1 cellular context compared by ENCODE assay signal in genomic region chr16:47136101-47136820, GRCh38.
TF ChIP-seq lines count a peak whose summit lies in the region.

No MANE protein-coding gene starts in this region.

TF ChIP-seq in GM12878, 131 proteins besides CTCF, POLR2A, EP300 and RAD21 (continued from another document):
- TF ChIP-seq, protein P1, sequence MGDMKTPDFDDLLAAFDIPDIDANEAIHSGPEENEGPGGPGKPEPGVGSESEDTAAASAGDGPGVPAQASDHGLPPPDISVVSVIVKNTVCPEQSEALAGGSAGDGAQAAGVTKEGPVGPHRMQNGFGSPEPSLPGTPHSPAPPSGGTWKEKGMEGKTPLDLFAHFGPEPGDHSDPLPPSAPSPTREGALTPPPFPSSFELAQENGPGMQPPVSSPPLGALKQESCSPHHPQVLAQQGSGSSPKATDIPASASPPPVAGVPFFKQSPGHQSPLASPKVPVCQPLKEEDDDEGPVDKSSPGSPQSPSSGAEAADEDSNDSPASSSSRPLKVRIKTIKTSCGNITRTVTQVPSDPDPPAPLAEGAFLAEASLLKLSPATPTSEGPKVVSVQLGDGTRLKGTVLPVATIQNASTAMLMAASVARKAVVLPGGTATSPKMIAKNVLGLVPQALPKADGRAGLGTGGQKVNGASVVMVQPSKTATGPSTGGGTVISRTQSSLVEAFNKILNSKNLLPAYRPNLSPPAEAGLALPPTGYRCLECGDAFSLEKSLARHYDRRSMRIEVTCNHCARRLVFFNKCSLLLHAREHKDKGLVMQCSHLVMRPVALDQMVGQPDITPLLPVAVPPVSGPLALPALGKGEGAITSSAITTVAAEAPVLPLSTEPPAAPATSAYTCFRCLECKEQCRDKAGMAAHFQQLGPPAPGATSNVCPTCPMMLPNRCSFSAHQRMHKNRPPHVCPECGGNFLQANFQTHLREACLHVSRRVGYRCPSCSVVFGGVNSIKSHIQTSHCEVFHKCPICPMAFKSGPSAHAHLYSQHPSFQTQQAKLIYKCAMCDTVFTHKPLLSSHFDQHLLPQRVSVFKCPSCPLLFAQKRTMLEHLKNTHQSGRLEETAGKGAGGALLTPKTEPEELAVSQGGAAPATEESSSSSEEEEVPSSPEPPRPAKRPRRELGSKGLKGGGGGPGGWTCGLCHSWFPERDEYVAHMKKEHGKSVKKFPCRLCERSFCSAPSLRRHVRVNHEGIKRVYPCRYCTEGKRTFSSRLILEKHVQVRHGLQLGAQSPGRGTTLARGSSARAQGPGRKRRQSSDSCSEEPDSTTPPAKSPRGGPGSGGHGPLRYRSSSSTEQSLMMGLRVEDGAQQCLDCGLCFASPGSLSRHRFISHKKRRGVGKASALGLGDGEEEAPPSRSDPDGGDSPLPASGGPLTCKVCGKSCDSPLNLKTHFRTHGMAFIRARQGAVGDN (IDR thresholded peaks at IDR 0.05) = peak; percentile 39; the same call in 1 of the 2 replicates
